ENCODE assay signal across 13 cellular contexts in genomic region chr2:80304522-80304878, GRCh38. TPM values are rescaled to one million over a fixed set of nuclear protein-coding genes. Genes with fewer than 3 reads are reported as not detected.
DNase-seq lines count a peak whose midpoint lies in the region; ATAC-seq and TF ChIP-seq lines count a peak whose summit lies in the region.
"Had no signal": no experiment of that assay in that cellular context is flagged by ENCODE, and none has a peak within 500 bp of the region (broad histone marks: within the 10 kb centered on the region; RNA-seq: fewer than 3 reads in every experiment).

A gene with protein sequence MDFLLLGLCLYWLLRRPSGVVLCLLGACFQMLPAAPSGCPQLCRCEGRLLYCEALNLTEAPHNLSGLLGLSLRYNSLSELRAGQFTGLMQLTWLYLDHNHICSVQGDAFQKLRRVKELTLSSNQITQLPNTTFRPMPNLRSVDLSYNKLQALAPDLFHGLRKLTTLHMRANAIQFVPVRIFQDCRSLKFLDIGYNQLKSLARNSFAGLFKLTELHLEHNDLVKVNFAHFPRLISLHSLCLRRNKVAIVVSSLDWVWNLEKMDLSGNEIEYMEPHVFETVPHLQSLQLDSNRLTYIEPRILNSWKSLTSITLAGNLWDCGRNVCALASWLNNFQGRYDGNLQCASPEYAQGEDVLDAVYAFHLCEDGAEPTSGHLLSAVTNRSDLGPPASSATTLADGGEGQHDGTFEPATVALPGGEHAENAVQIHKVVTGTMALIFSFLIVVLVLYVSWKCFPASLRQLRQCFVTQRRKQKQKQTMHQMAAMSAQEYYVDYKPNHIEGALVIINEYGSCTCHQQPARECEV (minus strand): TSS chr2:80304752. CDS start chr2:80303819, 933 bp downstream.

- no peaks in the 10 kb centered on the region for H3K9me3 Mint-ChIP-seq in activated CD8-positive, alpha-beta T cell treated with anti-CD3 and anti-CD28 coated beads, Interleukin-2, amount 10 ng/mL, durations not matched to agents 7 days and 5 days (ENCODE audit: insufficient read depth)

- in situ Hi-C loops in brain microvascular endothelial cell (cut with HindIII; ENCODE audit: low pct_ligation_motif_present, low sequenced_read_pairs), result no loop called here

- H3K27ac Mint-ChIP-seq in activated CD8-positive, alpha-beta T cell treated with anti-CD3 and anti-CD28 coated beads, Interleukin-2, amount 10 ng/mL, durations not matched to agents 7 days and 5 days, result no peak within 1 kb of the TSS
- H3K27ac Mint-ChIP-seq: activated B cell treated with CpG ODN at 0.5 μM for 24 hours had no signal

- DNase-seq in DMS79 treated with DMSO at 0.1 percent for 48 hours (lab: John Stamatoyannopoulos, UW) (peak; percentile 35), DMS79 (lab: John Stamatoyannopoulos, UW) (no peak), brain microvascular endothelial cell (no peak), islet precursor cell (peak; percentile 63), amniotic stem cell (lab: John Stamatoyannopoulos, UW) (no peak)
- DNase-seq in activated CD8-positive, alpha-beta T cell treated with anti-CD3 and anti-CD28 coated beads, Interleukin-2, amount 10 ng/mL, durations not matched to agents 7 days and 5 days, result no peak
- DNase-seq: 8988T; activated B cell treated with CpG ODN at 0.5 μM for 24 hours; NCI-H1048; stimulated activated CD8-positive, alpha-beta memory T cell treated with anti-CD3 and anti-CD28 coated beads, Interleukin-4, amount 100 ng/mL, for 48 hours had no signal

- no peak within 1 kb of the TSS for H3K27ac ChIP-seq in brain microvascular endothelial cell
- peak within 1 kb of the TSS; percentile 76 for H3K27ac ChIP-seq in temporal lobe (ENCODE audit: low read depth, low read length)

- H3K27me3 Mint-ChIP-seq in activated CD8-positive, alpha-beta T cell treated with anti-CD3 and anti-CD28 coated beads, Interleukin-2, amount 10 ng/mL, durations not matched to agents 7 days and 5 days (ENCODE audit: low read depth), result peaks cover 39% of the 10 kb centered on the region

- ATAC-seq in activated CD8-positive, alpha-beta T cell treated with anti-CD3 and anti-CD28 coated beads, Interleukin-2, amount 10 ng/mL, durations not matched to agents 7 days and 5 days, result no peak
- ATAC-seq in HG03354 (IDR thresholded peaks at IDR 0.05; ENCODE audit: poor library complexity, severe bottlenecking, unreplicated experiment), result no peak

- H3K36me3 Mint-ChIP-seq in activated CD8-positive, alpha-beta T cell treated with anti-CD3 and anti-CD28 coated beads, Interleukin-2, amount 10 ng/mL, durations not matched to agents 7 days and 5 days (ENCODE audit: low read depth), result peaks cover 2% of the 10 kb centered on the region

- no peaks in the 10 kb centered on the region for H3K4me1 Mint-ChIP-seq in activated CD8-positive, alpha-beta T cell treated with anti-CD3 and anti-CD28 coated beads, Interleukin-2, amount 10 ng/mL, durations not matched to agents 7 days and 5 days (ENCODE audit: low read depth)
- H3K4me1 Mint-ChIP-seq: activated B cell treated with CpG ODN at 0.5 μM for 24 hours had no signal

- POLR2A ChIA-PET in activated CD8-positive, alpha-beta T cell treated with anti-CD3 and anti-CD28 coated beads, Interleukin-2, amount 10 ng/mL, durations not matched to agents 7 days and 5 days (lab: Charles Lee), result no interaction called here

- TF ChIP-seq CTCF in brain microvascular endothelial cell (IDR thresholded peaks at IDR 0.05; ENCODE audit: low read depth, low read length, missing control alignments), result no peak

- H3K4me3 ChIP-seq in brain microvascular endothelial cell (ENCODE audit: low read depth, low read length), result peak within 1 kb of the TSS; percentile 35

- CTCF ChIA-PET in activated CD8-positive, alpha-beta T cell treated with anti-CD3 and anti-CD28 coated beads, Interleukin-2, amount 10 ng/mL, durations not matched to agents 7 days and 5 days (lab: Charles Lee), result no interaction called here

- H3K27me3 ChIP-seq in brain microvascular endothelial cell (replicated peaks), result peaks cover 15% of the 10 kb centered on the region

- H3K36me3 ChIP-seq in brain microvascular endothelial cell (replicated peaks), result no peaks in the 10 kb centered on the region

- no peak within 1 kb of the TSS for H3K4me3 Mint-ChIP-seq in activated CD8-positive, alpha-beta T cell treated with anti-CD3 and anti-CD28 coated beads, Interleukin-2, amount 10 ng/mL, durations not matched to agents 7 days and 5 days
- H3K4me3 Mint-ChIP-seq: activated B cell treated with CpG ODN at 0.5 μM for 24 hours had no signal

RNA-seq across cellular contexts. Expression of the gene that starts here (rescaled TPM):
- 10.6 TPM for total RNA-seq in temporal lobe
- total RNA-seq in activated CD8-positive, alpha-beta T cell treated with anti-CD3 and anti-CD28 coated beads, Interleukin-2, amount 10 ng/mL, durations not matched to agents 7 days and 5 days, result not detected
- total RNA-seq: activated B cell treated with CpG ODN at 0.5 μM for 24 hours, bronchial epithelial cell had no signal

Comparison
In these comparisons a context has a peak if more than half of its experiments do, and no peak if none do; other contexts are left out.
1. RNA of the gene that starts here (total RNA-seq): 10.6 TPM in temporal lobe (single experiment); not detected in activated CD8-positive, alpha-beta T cell treated with anti-CD3 and anti-CD28 coated beads, Interleukin-2, amount 10 ng/mL, durations not matched to agents 7 days and 5 days; every median in the first group is over 10 times any median in the second.
2. DNase-seq: peak in DMS79 treated with DMSO at 0.1 percent for 48 hours (single experiment) and islet precursor cell (single experiment); none in DMS79 (single experiment), brain microvascular endothelial cell (single experiment), amniotic stem cell (single experiment) and activated CD8-positive, alpha-beta T cell treated with anti-CD3 and anti-CD28 coated beads, Interleukin-2, amount 10 ng/mL, durations not matched to agents 7 days and 5 days (single experiment).